In genomic region chr6:17700421-17701416, GRCh38 we compare ENCODE assay signal across 14 cellular contexts. TPM values are rescaled to one million over a fixed set of nuclear protein-coding genes. Genes with fewer than 3 reads are reported as not detected.
DNase-seq lines count a peak whose midpoint lies in the region; ATAC-seq, FAIRE-seq and TF ChIP-seq lines count a peak whose summit lies in the region.
"Had no signal": no experiment of that assay in that cellular context is flagged by ENCODE, and none has a peak within 500 bp of the region (broad histone marks: within the 10 kb centered on the region; RNA-seq: fewer than 3 reads in every experiment).

No MANE protein-coding gene starts in this region.

- no peak for ATAC-seq in T-helper 17 cell
- ATAC-seq in memory B cell (ENCODE audit: low read depth): no peak
- ATAC-seq in HG02678 (IDR thresholded peaks at IDR 0.05; ENCODE audit: unreplicated experiment): no peak
- ATAC-seq: pancreas had no signal

- H3K27me3 Mint-ChIP-seq in T-helper 17 cell: no peaks in the 10 kb centered on the region
- H3K27me3 Mint-ChIP-seq in memory B cell: no peaks in the 10 kb centered on the region

- H3K36me3 Mint-ChIP-seq in T-helper 17 cell (ENCODE audit: low read depth) (no peaks in the 10 kb centered on the region), memory B cell (peaks cover 3% of the 10 kb centered on the region)

- peaks cover 40% of the 10 kb centered on the region for H3K4me1 Mint-ChIP-seq in T-helper 17 cell
- peaks cover 27% of the 10 kb centered on the region for H3K4me1 Mint-ChIP-seq in memory B cell

- H3K9me3 ChIP-seq in T-helper 17 cell (ENCODE audit: control insufficient read depth, low read length, poor library complexity, severe bottlenecking): no peaks in the 10 kb centered on the region
- H3K9me3 ChIP-seq: pancreas, SK-N-SH, tibial nerve had no signal

- H3K27ac Mint-ChIP-seq in T-helper 17 cell: peak overlapping the region; percentile 81
- peak overlapping the region; percentile 45 for H3K27ac Mint-ChIP-seq in memory B cell

- DNase-seq in GM19239 (ENCODE audit: insufficient read length, low spot score) (no peak), T-helper 17 cell (no peak), memory B cell (ENCODE audit: low spot score in 2 of 2) (no peak), NCI-H146 (lab: John Stamatoyannopoulos, UW) (no peak), HK-2 (ENCODE audit: unreplicated experiment) (no peak), NCI-H345 treated with DMSO at 0.1 percent for 48 hours (lab: John Stamatoyannopoulos, UW; ENCODE audit: unreplicated experiment) (no peak)
- DNase-seq: DMS 273 treated with DMSO at 0.1 percent for 48 hours, NCI-H526, pancreas, SK-N-SH had no signal

- no peak for TF ChIP-seq CTCF in C4-2B (conservative IDR thresholded peaks at IDR 0.05)

- H3K4me3 Mint-ChIP-seq in T-helper 17 cell (no peak overlapping the region), memory B cell (peak overlapping the region; percentile 3)

- peak overlapping the region; percentile 59 for H3K27ac ChIP-seq in C4-2B
- H3K27ac ChIP-seq: KMS-11, pancreas, tibial nerve had no signal

- FAIRE-seq in GM19239 (lab: Jason Lieb, UNC): peak; percentile 14
- FAIRE-seq: pancreas had no signal

- no peaks in the 10 kb centered on the region for H3K9me3 Mint-ChIP-seq in memory B cell

RNA-seq across cellular contexts. Expression of gene NUP153, which starts 6.0 kb away (rescaled TPM):
- total RNA-seq in T-helper 17 cell: 10 to 100 TPM; 63.3 to 66.3 TPM
